Comparison of ENCODE assay signal across 19 cellular contexts in genomic region chr5:96096724-96097123, GRCh38.
DNase-seq lines count a peak whose midpoint lies in the region; ATAC-seq, FAIRE-seq and TF ChIP-seq lines count a peak whose summit lies in the region.
"Had no signal": no experiment of that assay in that cellular context is flagged by ENCODE, and none has a peak within 500 bp of the region (broad histone marks: within the 10 kb centered on the region; RNA-seq: fewer than 3 reads in every experiment).

No MANE protein-coding gene starts in this region.

- FAIRE-seq in A549 (lab: Jason Lieb, UNC), result no peak

- H3F3A ChIP-seq in PC-3 (ENCODE audit: low read length, unreplicated experiment), result peaks cover 6% of the 10 kb centered on the region

- no peaks in the 10 kb centered on the region for H3K36me3 ChIP-seq in PC-3 (ENCODE audit: low read depth, low read length)
- H3K36me3 ChIP-seq in left ventricle myocardium inferior, result no peaks in the 10 kb centered on the region
- H3K36me3 ChIP-seq: SJSA1 had no signal

- DNase-seq in A549 (ENCODE audit: low read depth in 1 of 2, low spot score in 1 of 2), result no peak
- peak; percentile 24 for DNase-seq in GM03348 (ENCODE audit: low spot score)
- DNase-seq in PC-3, result peak; percentile 44
- DNase-seq in fibroblast of gingiva (ENCODE audit: low read depth), result peak; percentile 21
- DNase-seq in left ventricle myocardium inferior, result no peak
- no peak for DNase-seq in NCI-H1417 (lab: John Stamatoyannopoulos, UW)
- DNase-seq: 8988T; AML-193; CD4-positive, CD25-positive, alpha-beta regulatory T cell; DMS79; H7; NCI-H1092 treated with DMSO at 0.1 percent for 48 hours; NCI-H1694 treated with DMSO at 0.1 percent for 48 hours; NCI-H446 treated with DMSO at 0.1 percent for 48 hours; NCI-H82; RPMI8226 had no signal

- CTCF ChIA-PET in A549 (lab: Yijun Ruan, JAX) (interaction anchor here (0.7 to 1.3 kb wide), 4 partner anchors 46 to 585 kb away, joined by 3 to 5 read pairs (median 4); no protein-coding TSS in a partner anchor), PC-3 (lab: Charles Lee) (no interaction called here)

- H4K20me1 ChIP-seq in PC-3 (ENCODE audit: low read length), result no peaks in the 10 kb centered on the region

- H3K4me2 ChIP-seq in A549 (peak overlapping the region; percentile 19; the same call in 1 of the 3 replicates), PC-3 (ENCODE audit: low read length) (peak overlapping the region; percentile 27; the same call in 1 of the 2 replicates)

- H3K4me1 ChIP-seq in A549, result peaks cover 38% of the 10 kb centered on the region
- peaks cover 43% of the 10 kb centered on the region for H3K4me1 ChIP-seq in PC-3 (ENCODE audit: insufficient read depth, low read length)
- peaks cover 20% of the 10 kb centered on the region for H3K4me1 ChIP-seq in left ventricle myocardium inferior

- H3K9ac ChIP-seq in PC-3 (ENCODE audit: low read length), result no peak overlapping the region

- BruUV-seq in PC-3 (replicated peaks; lab: Mats Ljungman, UMichigan), result no TSS peak

- WGBS in A549 (ENCODE audit: missing lambda C conversion rate), result 45% methylated on average over 2 of the region's 2 CpGs

- intact Hi-C loops in PC-3 (cut with micrococcal nuclease) (no loop called here), left ventricle myocardium inferior (cut with micrococcal nuclease) (no loop called here)

- H3K27ac ChIP-seq in A549 (peak overlapping the region; percentile 15 to 76; a peak in 5 of 6 replicates), PC-3 (ENCODE audit: low read length) (peak overlapping the region; percentile 13; the same call in 1 of the 2 replicates), left ventricle myocardium inferior (replicated peaks) (no peak overlapping the region)
- H3K27ac ChIP-seq: SJSA1 had no signal

- H3K4me3 ChIP-seq in A549 (no peak overlapping the region), PC-3 (ENCODE audit: low read length) (no peak overlapping the region), left ventricle myocardium inferior (no peak overlapping the region)
- H3K4me3 ChIP-seq: SJSA1 had no signal

- TF ChIP-seq RAD21 in A549 (conservative IDR thresholded peaks at IDR 0.05 in 1 of 2, IDR thresholded peaks at IDR 0.05 in 1 of 2), result no peak

- no peaks in the 10 kb centered on the region for H3K79me2 ChIP-seq in PC-3 (ENCODE audit: low read length)

- no peaks in the 10 kb centered on the region for H3K9me2 ChIP-seq in PC-3 (replicated peaks; ENCODE audit: low read length)

- POLR2A ChIA-PET in A549 (lab: Yijun Ruan, JAX) (interaction anchor here (0.6 kb wide), 1 partner anchor 18 kb away, joined by 4 read pairs; no protein-coding TSS in a partner anchor), PC-3 (lab: Charles Lee; ENCODE audit: unreplicated experiment) (no interaction called here)

- no peak for TF ChIP-seq EP300 in A549 (IDR thresholded peaks at IDR 0.05)

- ATAC-seq in A549 (no peak), PC-3 (peak; percentile 6; the same call in 1 of the 2 replicates), GM18511 (IDR thresholded peaks at IDR 0.05; ENCODE audit: unreplicated experiment) (no peak), HG02571 (IDR thresholded peaks at IDR 0.05; ENCODE audit: unreplicated experiment) (no peak)

- no peak overlapping the region for H2AFZ ChIP-seq in PC-3 (ENCODE audit: low read length)

- no peak for TF ChIP-seq CTCF in A549 (IDR thresholded peaks at IDR 0.05)
- no peak for TF ChIP-seq CTCF in PC-3 (conservative IDR thresholded peaks at IDR 0.05; ENCODE audit: low read depth, low read length)
- TF ChIP-seq CTCF in left ventricle myocardium inferior (IDR thresholded peaks at IDR 0.05; ENCODE audit: borderline replicate concordance), result no peak

- TF ChIP-seq POLR2A in A549 (IDR thresholded peaks at IDR 0.05; ENCODE audit: low read length), result no peak

- H3K9me3 ChIP-seq in A549, result no peaks in the 10 kb centered on the region
- no peaks in the 10 kb centered on the region for H3K9me3 ChIP-seq in PC-3 (ENCODE audit: low read length)
- peaks cover 9% of the 10 kb centered on the region for H3K9me3 ChIP-seq in left ventricle myocardium inferior (replicated peaks)
- H3K9me3 ChIP-seq: SJSA1 had no signal

- H3K27me3 ChIP-seq in PC-3 (ENCODE audit: low read length) (no peaks in the 10 kb centered on the region), left ventricle myocardium inferior (ENCODE audit: low read depth) (no peaks in the 10 kb centered on the region)
- H3K27me3 ChIP-seq: SJSA1 had no signal

TF ChIP-seq in A549, 52 proteins besides CTCF, POLR2A, EP300 and RAD21:
- no peak for TF ChIP-seq ESRRA (IDR thresholded peaks at IDR 0.05; ENCODE audit: borderline replicate concordance, low read length)
- no peak for TF ChIP-seq TFCP2L1 (CRISPR knock-in tag; IDR thresholded peaks at IDR 0.05)
- TF ChIP-seq TP53 (CRISPR knock-in tag; IDR thresholded peaks at IDR 0.05), result no peak
- TF ChIP-seq BHLHE40 (IDR thresholded peaks at IDR 0.05; ENCODE audit: low read depth, low read length), result no peak
- no peak for TF ChIP-seq NPAS2 (CRISPR knock-in tag; IDR thresholded peaks at IDR 0.05; ENCODE audit: borderline replicate concordance)
- TF ChIP-seq FOSL2 (IDR thresholded peaks at IDR 0.05), result 0 out of 2 replicates have a peak, but pooled peaks have one; percentile 7
- TF ChIP-seq FOSL2 (CRISPR knock-in tag; IDR thresholded peaks at IDR 0.05), result peak; percentile 35; the same call in 1 of the 2 replicates
- TF ChIP-seq ELK1 (IDR thresholded peaks at IDR 0.05; ENCODE audit: low read depth, low read length), result no peak
- no peak for TF ChIP-seq MAX (IDR thresholded peaks at IDR 0.05)
TF ChIP-seq in A549: peak in this region for 1.

Comparison
In these comparisons a context has a peak if more than half of its experiments do, and no peak if none do; other contexts are left out.
1. DNase-seq: peak in GM03348 (single experiment), PC-3 (single experiment) and fibroblast of gingiva (single experiment); none in A549 (0 of 2), left ventricle myocardium inferior (single experiment) and NCI-H1417 (0 of 3).